ENCODE assay signal across 11 cellular contexts in genomic region chr12:8709124-8709830, GRCh38. TPM values are rescaled to one million over a fixed set of nuclear protein-coding genes. Genes with fewer than 3 reads are reported as not detected.
DNase-seq lines count a peak whose midpoint lies in the region; ATAC-seq, FAIRE-seq and TF ChIP-seq lines count a peak whose summit lies in the region.
"Had no signal": no experiment of that assay in that cellular context is flagged by ENCODE, and none has a peak within 500 bp of the region (broad histone marks: within the 10 kb centered on the region; RNA-seq: fewer than 3 reads in every experiment).

No MANE protein-coding gene starts in this region.

- no peak for TF ChIP-seq POLR2A in esophagus muscularis mucosa (IDR thresholded peaks at IDR 0.05; ENCODE audit: low read depth)

- H3K9me3 ChIP-seq in esophagus muscularis mucosa (no peaks in the 10 kb centered on the region), muscle layer of colon (ENCODE audit: low read length) (no peaks in the 10 kb centered on the region)

- intact Hi-C loops in esophagus muscularis mucosa (cut with DNase I) = no loop called here

- H3K27ac ChIP-seq in esophagus muscularis mucosa (replicated peaks in 1 of 4) (peak overlapping the region; percentile 35 to 52 (median 44)), muscle layer of colon (ENCODE audit: low read depth, low read length) (peak overlapping the region; percentile 10), foreskin keratinocyte (no peak overlapping the region)

- WGBS in esophagus muscularis mucosa = 68% methylated on average over 4 of the region's 6 CpGs

- ATAC-seq in GM18870 (IDR thresholded peaks at IDR 0.05; ENCODE audit: unreplicated experiment) (no peak), HG02852 (IDR thresholded peaks at IDR 0.05; ENCODE audit: unreplicated experiment) (no peak), foreskin keratinocyte (no peak)

- DNase-seq in MV-4-11 (lab: John Stamatoyannopoulos, UW) (peak; percentile 39), esophagus muscularis mucosa (ENCODE audit: extremely low spot score) (no peak), foreskin keratinocyte (no peak), RPMI8226 (no peak)
- DNase-seq: activated CD4-positive, alpha-beta memory T cell treated with anti-CD3 and anti-CD28 coated beads for 36 hours; natural killer cell; NCI-H524 had no signal

- no peak overlapping the region for H3K9ac ChIP-seq in muscle layer of colon (ENCODE audit: low read length)

- TF ChIP-seq EP300 in esophagus muscularis mucosa (IDR thresholded peaks at IDR 0.05) = no peak

- H3K36me3 ChIP-seq in esophagus muscularis mucosa (no peaks in the 10 kb centered on the region), muscle layer of colon (ENCODE audit: insufficient read depth, low read length) (no peaks in the 10 kb centered on the region)

- H3K4me3 ChIP-seq in esophagus muscularis mucosa = peak overlapping the region; percentile 29 to 52 (median 40)
- H3K4me3 ChIP-seq in muscle layer of colon (ENCODE audit: low read depth in 1 of 2, low read length in 2 of 2) = peak overlapping the region in 1 of 2 donors; percentile 50

- TF ChIP-seq CTCF in esophagus muscularis mucosa (IDR thresholded peaks at IDR 0.05) = no peak
- no peak for TF ChIP-seq CTCF in foreskin keratinocyte (conservative IDR thresholded peaks at IDR 0.05)

- H3K27me3 ChIP-seq in esophagus muscularis mucosa (no peaks in the 10 kb centered on the region), muscle layer of colon (ENCODE audit: control insufficient read depth in 1 of 2, insufficient read depth in 2 of 2, low read length in 2 of 2) (no peaks in the 10 kb centered on the region), foreskin keratinocyte (no peaks in the 10 kb centered on the region)

- peak; percentile 41 for FAIRE-seq in A204.1 (lab: Jason Lieb, UNC)

- H3K4me1 ChIP-seq in esophagus muscularis mucosa (peaks cover 9 to 50% (median 43%) of the 10 kb centered on the region in 4 donors), muscle layer of colon (ENCODE audit: insufficient read depth, low read length) (peaks cover 24% of the 10 kb centered on the region), foreskin keratinocyte (no peaks in the 10 kb centered on the region)

RNA-seq across cellular contexts. Expression of gene RIMKLB, which starts 11.5 kb away (rescaled TPM):
- total RNA-seq in esophagus muscularis mucosa = 10 to 100 TPM; 26.6 to 34.5 (median 29.2) TPM
- total RNA-seq in foreskin keratinocyte = 35.5 and 39.8 TPM in 2 replicates
- polyA plus RNA-seq in foreskin keratinocyte = 12.5 and 15.6 TPM in 2 replicates

RNA-seq across cellular contexts. Expression of gene MFAP5, which starts 46.7 kb away (rescaled TPM):
- total RNA-seq in esophagus muscularis mucosa = 100 to 1,000 TPM in 3 of 4 donors, 10 to 100 TPM in 1; 94.7 to 252 (median 177) TPM
- total RNA-seq in foreskin keratinocyte = 158 and 191 TPM in 2 replicates
- polyA plus RNA-seq in foreskin keratinocyte = 233 and 246 TPM in 2 replicates
- total RNA-seq: activated CD4-positive, alpha-beta memory T cell treated with anti-CD3 and anti-CD28 coated beads for 36 hours; natural killer cell had no signal
